ENCODE assay signal across 20 cellular contexts in the genomic region with DNA sequence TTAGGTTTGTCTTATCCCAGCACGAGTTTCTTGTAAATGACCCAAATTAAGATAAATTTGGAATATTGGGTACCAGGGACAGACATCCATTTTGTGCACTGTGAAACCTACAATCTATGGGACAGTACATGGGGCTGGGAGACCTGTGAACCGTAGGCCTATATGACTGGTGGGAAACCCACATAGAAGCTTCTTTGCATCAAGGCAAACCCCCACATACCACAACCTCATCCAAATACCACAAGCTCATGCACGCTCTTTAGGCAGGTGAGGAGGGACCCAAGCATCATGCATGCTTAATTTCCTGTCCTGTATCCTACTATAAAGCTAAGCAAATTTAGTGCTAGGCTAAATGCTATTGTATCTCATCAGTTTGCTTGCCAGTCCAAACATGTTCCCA. TPM values are rescaled to one million over a fixed set of nuclear protein-coding genes. Genes with fewer than 3 reads are reported as not detected.
DNase-seq lines count a peak whose midpoint lies in the region; ATAC-seq, FAIRE-seq and TF ChIP-seq lines count a peak whose summit lies in the region.
"Had no signal": no experiment of that assay in that cellular context is flagged by ENCODE, and none has a peak within 500 bp of the region (broad histone marks: within the 10 kb centered on the region; RNA-seq: fewer than 3 reads in every experiment).

No MANE protein-coding gene starts in this region.

- no peak overlapping the region for H3K27ac ChIP-seq in CD8-positive, alpha-beta T cell (ENCODE audit: low read depth, low read length)
- H3K27ac ChIP-seq: cardiac muscle cell, suprapubic skin had no signal

- POLR2A ChIA-PET in CD8-positive, alpha-beta T cell (lab: Charles Lee) = interaction anchor here (1.1 kb wide), 1 partner anchor 19 kb away, joined by 5 read pairs; no protein-coding TSS in a partner anchor
- POLR2A ChIA-PET in activated naive CD8-positive, alpha-beta T cell treated with anti-CD3 and anti-CD28 coated beads, Interleukin-2, amount 10 ng/mL, durations not matched to agents 7 days and 5 days (lab: Charles Lee) = interaction anchor here (1.4 kb wide), 1 partner anchor 17 kb away, joined by 7 read pairs; no protein-coding TSS in a partner anchor
- POLR2A ChIA-PET in activated CD4-positive, alpha-beta memory T cell treated with anti-CD3 and anti-CD28 coated beads for 36 hours (lab: Charles Lee) = interaction anchor here (2.2 kb wide), 1 partner anchor 17 kb away, joined by 6 read pairs; no protein-coding TSS in a partner anchor

- no peaks in the 10 kb centered on the region for H3K27me3 Mint-ChIP-seq in CD8-positive, alpha-beta T cell (ENCODE audit: low read depth)
- H3K27me3 Mint-ChIP-seq in activated naive CD8-positive, alpha-beta T cell treated with anti-CD3 and anti-CD28 coated beads, Interleukin-2, amount 10 ng/mL, durations not matched to agents 7 days and 5 days = no peaks in the 10 kb centered on the region
- no peaks in the 10 kb centered on the region for H3K27me3 Mint-ChIP-seq in activated CD4-positive, alpha-beta memory T cell treated with anti-CD3 and anti-CD28 coated beads for 36 hours
- H3K27me3 Mint-ChIP-seq: CD4-positive, alpha-beta T cell had no signal

- no peaks in the 10 kb centered on the region for H3K4me1 ChIP-seq in CD8-positive, alpha-beta T cell (ENCODE audit: insufficient read depth, low read length)
- H3K4me1 ChIP-seq: suprapubic skin had no signal

- no peak overlapping the region for H3K4me3 Mint-ChIP-seq in CD8-positive, alpha-beta T cell
- H3K4me3 Mint-ChIP-seq in activated naive CD8-positive, alpha-beta T cell treated with anti-CD3 and anti-CD28 coated beads, Interleukin-2, amount 10 ng/mL, durations not matched to agents 7 days and 5 days = no peak overlapping the region
- H3K4me3 Mint-ChIP-seq in activated CD4-positive, alpha-beta memory T cell treated with anti-CD3 and anti-CD28 coated beads for 36 hours = no peak overlapping the region
- H3K4me3 Mint-ChIP-seq: activated CD8-positive, alpha-beta memory T cell treated with anti-CD3 and anti-CD28 coated beads, Interleukin-2, amount 10 ng/mL, durations not matched to agents 7 days and 5 days; CD4-positive, alpha-beta T cell had no signal

- peaks cover 28% of the 10 kb centered on the region for H3K36me3 ChIP-seq in CD8-positive, alpha-beta T cell (ENCODE audit: insufficient read depth, low read length)
- H3K36me3 ChIP-seq: cardiac muscle cell, suprapubic skin had no signal

- no peak for TF ChIP-seq CTCF in CD8-positive, alpha-beta T cell (IDR thresholded peaks at IDR 0.05)
- TF ChIP-seq CTCF in D721Med (IDR thresholded peaks at IDR 0.05; ENCODE audit: insufficient read depth, missing control alignments) = no peak

- H3K27me3 ChIP-seq in CD8-positive, alpha-beta T cell (ENCODE audit: insufficient read depth, low read length) = no peaks in the 10 kb centered on the region
- H3K27me3 ChIP-seq: cardiac muscle cell, suprapubic skin had no signal

- no peaks in the 10 kb centered on the region for H3K9me3 ChIP-seq in CD8-positive, alpha-beta T cell (ENCODE audit: low read length)
- H3K9me3 ChIP-seq: suprapubic skin had no signal

- CTCF ChIA-PET in CD8-positive, alpha-beta T cell (lab: Charles Lee) = no interaction called here
- CTCF ChIA-PET in activated CD4-positive, alpha-beta memory T cell treated with anti-CD3 and anti-CD28 coated beads for 36 hours (lab: Charles Lee) = interaction anchor here (0.7 to 2.7 kb wide), 4 partner anchors 9 to 31 kb away, joined by 3 to 16 read pairs (median 6); no protein-coding TSS in a partner anchor

- DNase-seq in CD8-positive, alpha-beta T cell = no peak
- no peak for DNase-seq in activated naive CD8-positive, alpha-beta T cell treated with anti-CD3 and anti-CD28 coated beads, Interleukin-2, amount 10 ng/mL, durations not matched to agents 7 days and 5 days
- DNase-seq in D721Med (ENCODE audit: insufficient read length, low spot score) = no peak
- no peak for DNase-seq in activated CD4-positive, alpha-beta memory T cell treated with anti-CD3 and anti-CD28 coated beads for 36 hours
- no peak for DNase-seq in stimulated activated CD4-positive, alpha-beta T cell treated with anti-CD3 and anti-CD28 coated beads, Interleukin-2, amount 100 ng/mL, for 48 hours
- DNase-seq in NCI-H1930 (lab: John Stamatoyannopoulos, UW) = no peak
- DNase-seq: activated CD8-positive, alpha-beta memory T cell treated with anti-CD3 and anti-CD28 coated beads, Interleukin-2, amount 10 ng/mL, durations not matched to agents 7 days and 5 days; CD4-positive, alpha-beta T cell; effector memory CD4-positive, alpha-beta T cell; EL; MV-4-11; posterior cingulate gyrus; stimulated activated CD4-positive, alpha-beta T cell treated with anti-CD3 and anti-CD28 coated beads, Interleukin-12 subunit alpha, Interleukin-12 subunit beta, amount 100 ng/mL, for 4 hours; T-helper 1 cell had no signal

- H3K27ac Mint-ChIP-seq in CD8-positive, alpha-beta T cell = peak overlapping the region; percentile 50
- no peak overlapping the region for H3K27ac Mint-ChIP-seq in activated naive CD8-positive, alpha-beta T cell treated with anti-CD3 and anti-CD28 coated beads, Interleukin-2, amount 10 ng/mL, durations not matched to agents 7 days and 5 days
- no peak overlapping the region for H3K27ac Mint-ChIP-seq in activated CD4-positive, alpha-beta memory T cell treated with anti-CD3 and anti-CD28 coated beads for 36 hours
- H3K27ac Mint-ChIP-seq: activated CD8-positive, alpha-beta memory T cell treated with anti-CD3 and anti-CD28 coated beads, Interleukin-2, amount 10 ng/mL, durations not matched to agents 7 days and 5 days; CD4-positive, alpha-beta T cell had no signal

- intact Hi-C loops in CD8-positive, alpha-beta T cell (cut with DNase I, micrococcal nuclease) = loop anchor here in 1 of 2 experiments (2.0 kb wide), 1 partner anchor 16 kb away; no protein-coding TSS in a partner anchor
- intact Hi-C loops in activated CD4-positive, alpha-beta memory T cell treated with anti-CD3 and anti-CD28 coated beads for 36 hours (cut with micrococcal nuclease) = no loop called here

- peaks cover 21% of the 10 kb centered on the region for H3K4me1 Mint-ChIP-seq in CD8-positive, alpha-beta T cell (ENCODE audit: low read depth)
- H3K4me1 Mint-ChIP-seq in activated naive CD8-positive, alpha-beta T cell treated with anti-CD3 and anti-CD28 coated beads, Interleukin-2, amount 10 ng/mL, durations not matched to agents 7 days and 5 days = peaks cover 6% of the 10 kb centered on the region
- peaks cover 21% of the 10 kb centered on the region for H3K4me1 Mint-ChIP-seq in activated CD4-positive, alpha-beta memory T cell treated with anti-CD3 and anti-CD28 coated beads for 36 hours (ENCODE audit: low read depth)

- peaks cover 46% of the 10 kb centered on the region for H3K36me3 Mint-ChIP-seq in CD8-positive, alpha-beta T cell
- peaks cover 56% of the 10 kb centered on the region for H3K36me3 Mint-ChIP-seq in activated naive CD8-positive, alpha-beta T cell treated with anti-CD3 and anti-CD28 coated beads, Interleukin-2, amount 10 ng/mL, durations not matched to agents 7 days and 5 days
- H3K36me3 Mint-ChIP-seq in activated CD4-positive, alpha-beta memory T cell treated with anti-CD3 and anti-CD28 coated beads for 36 hours = peaks cover 34% of the 10 kb centered on the region

- ATAC-seq in CD8-positive, alpha-beta T cell = peak; percentile 36
- ATAC-seq in GM19035 (IDR thresholded peaks at IDR 0.05; ENCODE audit: unreplicated experiment) (peak; percentile 53), HG02884 (IDR thresholded peaks at IDR 0.05; ENCODE audit: unreplicated experiment) (peak; percentile 66)
- ATAC-seq in activated naive CD8-positive, alpha-beta T cell treated with anti-CD3 and anti-CD28 coated beads, Interleukin-2, amount 10 ng/mL, durations not matched to agents 7 days and 5 days (ENCODE audit: low read depth) = peak; percentile 81
- ATAC-seq: activated CD8-positive, alpha-beta memory T cell treated with anti-CD3 and anti-CD28 coated beads, Interleukin-2, amount 10 ng/mL, durations not matched to agents 7 days and 5 days; HCT116; left lobe of liver had no signal

- H3K9me3 Mint-ChIP-seq in CD8-positive, alpha-beta T cell = peaks cover 11% of the 10 kb centered on the region
- peaks cover 15% of the 10 kb centered on the region for H3K9me3 Mint-ChIP-seq in activated naive CD8-positive, alpha-beta T cell treated with anti-CD3 and anti-CD28 coated beads, Interleukin-2, amount 10 ng/mL, durations not matched to agents 7 days and 5 days
- H3K9me3 Mint-ChIP-seq in activated CD4-positive, alpha-beta memory T cell treated with anti-CD3 and anti-CD28 coated beads for 36 hours = peaks cover 25% of the 10 kb centered on the region

- no peak overlapping the region for H3K4me3 ChIP-seq in CD8-positive, alpha-beta T cell (ENCODE audit: low read depth, low read length)
- H3K4me3 ChIP-seq: cardiac muscle cell, suprapubic skin had no signal

- FAIRE-seq in D721Med (lab: Jason Lieb, UNC) = no peak

RNA-seq across cellular contexts. Expression of a gene that starts 47.8 kb away (rescaled TPM):
- total RNA-seq in CD8-positive, alpha-beta T cell = 1 to 10 TPM in 1 of 2 experiments, under 1 TPM in 1; 0.64 to 1.3 TPM
- total RNA-seq in activated naive CD8-positive, alpha-beta T cell treated with anti-CD3 and anti-CD28 coated beads, Interleukin-2, amount 10 ng/mL, durations not matched to agents 7 days and 5 days = 1 to 10 TPM in 1 of 2 experiments, under 1 TPM in 1; 0.97 to 1.1 TPM
- total RNA-seq in activated CD4-positive, alpha-beta memory T cell treated with anti-CD3 and anti-CD28 coated beads for 36 hours = 1 to 10 TPM; 1.3 to 1.9 TPM

RNA-seq across cellular contexts. Expression of a gene that starts 47.9 kb away (rescaled TPM):
- total RNA-seq in CD8-positive, alpha-beta T cell = not detected
- not detected for total RNA-seq in activated naive CD8-positive, alpha-beta T cell treated with anti-CD3 and anti-CD28 coated beads, Interleukin-2, amount 10 ng/mL, durations not matched to agents 7 days and 5 days
- under 1 TPM in 1 of 2 experiments, not detected in 1; 0.70 TPM for total RNA-seq in activated CD4-positive, alpha-beta memory T cell treated with anti-CD3 and anti-CD28 coated beads for 36 hours
- total RNA-seq: activated CD8-positive, alpha-beta memory T cell treated with anti-CD3 and anti-CD28 coated beads, Interleukin-2, amount 10 ng/mL, durations not matched to agents 7 days and 5 days; CD4-positive, alpha-beta T cell had no signal
